ENCODE assay signal across 21 cellular contexts in genomic region chr5:88772047-88772446, GRCh38.
DNase-seq lines count a peak whose midpoint lies in the region; ATAC-seq, FAIRE-seq and TF ChIP-seq lines count a peak whose summit lies in the region.
"Had no signal": no experiment of that assay in that cellular context is flagged by ENCODE, and none has a peak within 500 bp of the region (broad histone marks: within the 10 kb centered on the region; RNA-seq: fewer than 3 reads in every experiment).

No MANE protein-coding gene starts in this region.

- FAIRE-seq in GM19239 (lab: Jason Lieb, UNC) = peak; percentile 48
- FAIRE-seq: GM12878 had no signal

- BruUV-seq in PC-3 (replicated peaks; lab: Mats Ljungman, UMichigan) = no TSS peak

- DNase-seq in GM19239 (ENCODE audit: insufficient read length, low spot score) (no peak), PC-3 (peak; percentile 13), memory B cell (ENCODE audit: low spot score in 2 of 2) (no peak), NCI-H526 treated with DMSO at 0.1 percent for 48 hours (lab: John Stamatoyannopoulos, UW) (no peak), type B pancreatic cell (ENCODE audit: extremely low spot score, unreplicated experiment) (no peak), SKM-1 (lab: John Stamatoyannopoulos, UW; ENCODE audit: unreplicated experiment) (no peak)
- DNase-seq: BE2C; C1 segment of cervical spinal cord; CD4-positive, CD25-positive, alpha-beta regulatory T cell; CD8-positive, alpha-beta memory T cell; COR-L47; DMS 273 treated with DMSO at 0.1 percent for 48 hours; DMS53; DND-41; EL; GM23248; IMR-90 had no signal

- H3K9me3 ChIP-seq in PC-3 (ENCODE audit: low read length) (no peaks in the 10 kb centered on the region), skeletal muscle tissue (ENCODE audit: control insufficient read depth in 3 of 3, low read length in 3 of 3) (no peaks in the 10 kb centered on the region)
- H3K9me3 ChIP-seq: BE2C, HAP-1 had no signal

- H3F3A ChIP-seq in PC-3 (ENCODE audit: low read length, unreplicated experiment) = no peaks in the 10 kb centered on the region

- H3K27ac Mint-ChIP-seq in memory B cell (peak overlapping the region; percentile 73), type B pancreatic cell (no peak overlapping the region)
- H3K27ac Mint-ChIP-seq: CD8-positive, alpha-beta memory T cell had no signal

- intact Hi-C loops in PC-3 (cut with micrococcal nuclease) = no loop called here

- CTCF ChIA-PET in PC-3 (lab: Charles Lee) = no interaction called here

- H3K4me1 Mint-ChIP-seq in memory B cell (peaks cover 44% of the 10 kb centered on the region), type B pancreatic cell (ENCODE audit: unreplicated experiment) (no peaks in the 10 kb centered on the region)
- H3K4me1 Mint-ChIP-seq: CD4-positive, CD25-positive, alpha-beta regulatory T cell; CD8-positive, alpha-beta memory T cell had no signal

- ATAC-seq in PC-3 (no peak), memory B cell (ENCODE audit: low read depth) (no peak)
- ATAC-seq: GM12878 had no signal

- H3K4me3 ChIP-seq in PC-3 (ENCODE audit: low read length) (no peak overlapping the region), skeletal muscle tissue (ENCODE audit: low read length in 3 of 3) (no peak overlapping the region)
- H3K4me3 ChIP-seq: GM12878, GM23248, HAP-1 had no signal

- H3K4me3 Mint-ChIP-seq in memory B cell (no peak overlapping the region), type B pancreatic cell (no peak overlapping the region)
- H3K4me3 Mint-ChIP-seq: CD4-positive, CD25-positive, alpha-beta regulatory T cell; CD8-positive, alpha-beta memory T cell had no signal

- no peaks in the 10 kb centered on the region for H3K36me3 ChIP-seq in PC-3 (ENCODE audit: low read depth, low read length)
- peaks cover 8 to 28% (median 14%) of the 10 kb centered on the region in 3 donors for H3K36me3 ChIP-seq in skeletal muscle tissue (ENCODE audit: control insufficient read depth in 3 of 3, insufficient read depth in 3 of 3, low read length in 3 of 3)
- H3K36me3 ChIP-seq: BE2C, HAP-1 had no signal

- no peaks in the 10 kb centered on the region for H3K9me2 ChIP-seq in PC-3 (replicated peaks; ENCODE audit: low read length)

- H3K9me3 Mint-ChIP-seq in memory B cell = no peaks in the 10 kb centered on the region
- no peaks in the 10 kb centered on the region for H3K9me3 Mint-ChIP-seq in type B pancreatic cell

- no peak overlapping the region for H3K4me2 ChIP-seq in PC-3 (ENCODE audit: low read length)

- POLR2A ChIA-PET in PC-3 (lab: Charles Lee; ENCODE audit: unreplicated experiment) = interaction anchor here (0.7 kb wide), 1 partner anchor 978 kb away, joined by 3 read pairs; no protein-coding TSS in a partner anchor

- H3K4me1 ChIP-seq in PC-3 (ENCODE audit: insufficient read depth, low read length) (peaks cover 32% of the 10 kb centered on the region), skeletal muscle tissue (ENCODE audit: control insufficient read depth in 3 of 3, insufficient read depth in 3 of 3, low read length in 3 of 3) (peaks cover 10 to 32% (median 14%) of the 10 kb centered on the region in 3 donors)
- H3K4me1 ChIP-seq: BE2C, HAP-1 had no signal

- H3K27ac ChIP-seq in PC-3 (ENCODE audit: low read length) = no peak overlapping the region
- H3K27ac ChIP-seq in skeletal muscle tissue (ENCODE audit: low read depth, low read length) = peak overlapping the region; percentile 59
- H3K27ac ChIP-seq: GM23248, HL-60 had no signal

- TF ChIP-seq CTCF in PC-3 (conservative IDR thresholded peaks at IDR 0.05; ENCODE audit: low read depth, low read length) (no peak), type B pancreatic cell (conservative IDR thresholded peaks at IDR 0.05) (no peak)

- no peaks in the 10 kb centered on the region for H4K20me1 ChIP-seq in PC-3 (ENCODE audit: low read length)

- H3K27me3 Mint-ChIP-seq in memory B cell (no peaks in the 10 kb centered on the region), type B pancreatic cell (no peaks in the 10 kb centered on the region)
- H3K27me3 Mint-ChIP-seq: CD4-positive, CD25-positive, alpha-beta regulatory T cell; CD8-positive, alpha-beta memory T cell had no signal

- H3K9ac ChIP-seq in PC-3 (ENCODE audit: low read length) = no peak overlapping the region
- H3K9ac ChIP-seq in skeletal muscle tissue (ENCODE audit: low read depth in 1 of 3, low read length in 3 of 3) = no peak overlapping the region
- H3K9ac ChIP-seq: GM23248 had no signal

- H3K36me3 Mint-ChIP-seq in memory B cell (peaks cover 59% of the 10 kb centered on the region), type B pancreatic cell (peaks cover 3% of the 10 kb centered on the region)
- H3K36me3 Mint-ChIP-seq: CD4-positive, CD25-positive, alpha-beta regulatory T cell; CD8-positive, alpha-beta memory T cell had no signal

- no peaks in the 10 kb centered on the region for H3K27me3 ChIP-seq in PC-3 (ENCODE audit: low read length)
- no peaks in the 10 kb centered on the region for H3K27me3 ChIP-seq in skeletal muscle tissue (ENCODE audit: control insufficient read depth in 3 of 3, insufficient read depth in 3 of 3, low read length in 3 of 3)
- H3K27me3 ChIP-seq: BE2C had no signal

- H2AFZ ChIP-seq in PC-3 (ENCODE audit: low read length) = no peak overlapping the region
- H2AFZ ChIP-seq: GM23248 had no signal

- no peaks in the 10 kb centered on the region for H3K79me2 ChIP-seq in PC-3 (ENCODE audit: low read length)
